Comparison of ENCODE assay signal across 12 cellular contexts in the genomic region with DNA sequence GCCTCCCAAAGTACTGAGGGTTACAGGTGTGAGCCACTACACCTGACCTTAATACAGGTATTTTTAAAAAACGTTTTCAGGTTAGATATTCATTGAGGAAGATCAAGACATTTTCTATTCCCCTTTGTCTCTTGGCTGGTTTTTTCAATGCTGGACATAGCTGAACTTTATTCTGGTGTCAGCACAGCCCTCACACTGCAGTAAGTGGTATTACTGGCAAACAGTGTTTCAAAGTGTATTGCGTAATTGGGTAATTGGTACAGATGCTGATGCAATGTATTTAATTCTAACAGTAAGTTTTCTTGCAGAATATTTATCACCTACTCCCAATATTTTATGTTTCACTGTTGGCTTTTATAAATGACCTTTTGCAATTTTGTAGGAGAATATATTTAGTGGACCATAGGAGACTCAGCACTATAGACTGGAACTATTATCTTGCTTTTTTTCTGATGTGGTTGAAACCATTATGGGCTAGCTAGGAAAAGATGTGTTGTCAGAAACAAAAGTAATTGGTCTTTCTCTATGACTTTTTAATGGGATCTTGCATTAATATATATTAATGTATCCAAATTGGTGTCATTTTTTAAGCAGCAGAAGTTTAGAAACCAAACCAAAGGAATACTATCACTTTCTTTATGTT.
DNase-seq lines count a peak whose midpoint lies in the region; ATAC-seq and TF ChIP-seq lines count a peak whose summit lies in the region.
"Had no signal": no experiment of that assay in that cellular context is flagged by ENCODE, and none has a peak within 500 bp of the region (broad histone marks: within the 10 kb centered on the region; RNA-seq: fewer than 3 reads in every experiment).

No MANE protein-coding gene starts in this region.

- no peak for ATAC-seq in GM21529 (IDR thresholded peaks at IDR 0.05; ENCODE audit: unreplicated experiment)

- peaks cover 4% of the 10 kb centered on the region for H3K4me1 Mint-ChIP-seq in chondrocyte (ENCODE audit: low read depth)
- H3K4me1 Mint-ChIP-seq: activated naive CD8-positive, alpha-beta T cell treated with anti-CD3 and anti-CD28 coated beads, Interleukin-2, amount 10 ng/mL, durations not matched to agents 7 days and 5 days had no signal

- peak; percentile 35 for TF ChIP-seq CTCF in chondrocyte (IDR thresholded peaks at IDR 0.05)

- peaks cover 17% of the 10 kb centered on the region for H3K9me3 Mint-ChIP-seq in chondrocyte (ENCODE audit: low read depth)

- no peak overlapping the region for H3K27ac Mint-ChIP-seq in chondrocyte (ENCODE audit: unreplicated experiment)
- H3K27ac Mint-ChIP-seq: activated naive CD8-positive, alpha-beta T cell treated with anti-CD3 and anti-CD28 coated beads, Interleukin-2, amount 10 ng/mL, durations not matched to agents 7 days and 5 days had no signal

- peaks cover 2% of the 10 kb centered on the region for H3K36me3 Mint-ChIP-seq in chondrocyte (ENCODE audit: low read depth)
- H3K36me3 Mint-ChIP-seq: activated naive CD8-positive, alpha-beta T cell treated with anti-CD3 and anti-CD28 coated beads, Interleukin-2, amount 10 ng/mL, durations not matched to agents 7 days and 5 days had no signal

- DNase-seq in DMS153 treated with DMSO at 0.1 percent for 48 hours (lab: John Stamatoyannopoulos, UW; ENCODE audit: unreplicated experiment) (peak; percentile 7), DMS153 (lab: John Stamatoyannopoulos, UW) (no peak), NCI-H510A treated with DMSO at 0.1 percent for 48 hours (lab: John Stamatoyannopoulos, UW) (peak; percentile 33), chondrocyte (ENCODE audit: low spot score) (no peak), renal cortical epithelial cell (ENCODE audit: low read depth) (peak; percentile 89), RPMI8226 (no peak), amygdala (lab: John Stamatoyannopoulos, UW) (no peak)
- DNase-seq: activated CD4-positive, alpha-beta T cell treated with anti-CD3 and anti-CD28 coated beads, Interleukin-2, amount 50 U/mL, for 48 hours; activated naive CD8-positive, alpha-beta T cell treated with anti-CD3 and anti-CD28 coated beads, Interleukin-2, amount 10 ng/mL, durations not matched to agents 7 days and 5 days; MM.1S; sigmoid colon had no signal

- H3K4me3 Mint-ChIP-seq in chondrocyte (ENCODE audit: unreplicated experiment): no peak overlapping the region
- H3K4me3 Mint-ChIP-seq: activated naive CD8-positive, alpha-beta T cell treated with anti-CD3 and anti-CD28 coated beads, Interleukin-2, amount 10 ng/mL, durations not matched to agents 7 days and 5 days had no signal

- peaks cover 3% of the 10 kb centered on the region for H3K27me3 Mint-ChIP-seq in chondrocyte (ENCODE audit: low read depth)

Comparison
In these comparisons a context has a peak if more than half of its experiments do, and no peak if none do; other contexts are left out.
1. DNase-seq: peak in DMS153 treated with DMSO at 0.1 percent for 48 hours (single experiment), NCI-H510A treated with DMSO at 0.1 percent for 48 hours (single experiment) and renal cortical epithelial cell (single experiment); none in DMS153 (single experiment), chondrocyte (single experiment), RPMI8226 (single experiment) and amygdala (0 of 56).